Comparison of ENCODE assay signal across 8 cellular contexts in the genomic region with DNA sequence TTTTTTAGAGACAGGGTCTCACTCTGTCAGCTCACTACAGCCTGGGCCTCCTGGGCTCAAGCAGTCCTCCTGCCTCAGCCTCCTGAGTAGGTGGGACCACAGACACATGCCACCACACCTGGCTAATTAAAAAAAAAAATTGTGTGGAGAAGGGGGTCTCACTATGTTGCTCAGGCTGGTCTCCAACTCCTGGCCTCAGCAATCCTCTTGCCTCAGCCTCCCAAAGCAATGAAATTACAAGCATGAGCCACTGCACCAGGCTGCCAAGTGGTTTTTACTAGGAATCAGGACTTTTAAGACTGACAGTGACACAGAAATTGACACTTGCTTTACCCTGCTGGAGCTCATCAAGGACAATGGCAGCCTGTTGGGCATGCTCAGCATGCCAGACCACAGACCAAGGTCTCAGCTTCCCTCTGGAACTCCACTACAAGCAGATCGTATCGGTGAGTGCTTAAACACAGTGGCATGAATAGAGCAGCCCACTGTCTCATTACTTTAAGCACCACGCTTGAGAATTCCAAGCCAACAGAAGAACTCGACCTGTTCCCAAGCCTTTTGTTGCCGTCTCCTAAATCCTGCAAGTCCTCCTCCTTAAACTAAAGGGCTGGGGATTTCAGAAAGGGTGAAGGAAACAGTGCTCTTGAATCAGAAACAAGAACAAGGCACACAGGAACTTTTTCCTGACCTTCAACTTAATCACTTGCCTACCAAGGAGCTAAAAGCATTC. TPM values are rescaled to one million over a fixed set of nuclear protein-coding genes. Genes with fewer than 3 reads are reported as not detected.
DNase-seq lines count a peak whose midpoint lies in the region; ATAC-seq and TF ChIP-seq lines count a peak whose summit lies in the region.

No MANE protein-coding gene starts in this region.

- TF ChIP-seq CTCF in right atrium auricular region (IDR thresholded peaks at IDR 0.05) (no peak), Panc1 (IDR thresholded peaks at IDR 0.05) (no peak), transverse colon (IDR thresholded peaks at IDR 0.05) (no peak), omental fat pad (IDR thresholded peaks at IDR 0.05) (no peak)

- H3K9me3 ChIP-seq in right atrium auricular region (no peaks in the 10 kb centered on the region), Panc1 (ENCODE audit: control insufficient read depth, insufficient read depth, low read depth, low read length) (no peaks in the 10 kb centered on the region), transverse colon (no peaks in the 10 kb centered on the region)

- in situ Hi-C loops in Panc1 (cut with HindIII; ENCODE audit: low pct_unique_long_range_greater_than_20kb, low sequenced_read_pairs) (no loop called here), transverse colon (cut with MboI; ENCODE audit: low pct_ligation_motif_present in 1 of 4, low pct_unique_long_range_greater_than_20kb in 1 of 4, low sequenced_read_pairs in 3 of 4) (loop anchor here (25.0 kb wide), 2 partner anchors 368 to 543 kb away; no protein-coding TSS in a partner anchor)

- CTCF ChIA-PET in Panc1 (lab: Charles Lee): interaction anchor here (0.6 to 1.0 kb wide), 5 partner anchors 53 to 1753 kb away, joined by 3 to 11 read pairs (median 4); no protein-coding TSS in a partner anchor

- ATAC-seq in Right ventricle myocardium inferior (peak; percentile 5), Panc1 (peak; percentile 39), omental fat pad (ENCODE audit: low FRiP score) (no peak), GM18868 (IDR thresholded peaks at IDR 0.05; ENCODE audit: unreplicated experiment) (no peak)

- TF ChIP-seq EP300 in transverse colon (IDR thresholded peaks at IDR 0.05; ENCODE audit: low read depth): no peak

- H3K4me1 ChIP-seq in right atrium auricular region (no peaks in the 10 kb centered on the region), Panc1 (ENCODE audit: control insufficient read depth, insufficient read depth, low read length) (peaks cover 19% of the 10 kb centered on the region), transverse colon (peaks cover 0 to 19% (median 6%) of the 10 kb centered on the region in 4 donors)

- POLR2A ChIA-PET in Panc1 (lab: Charles Lee): no interaction called here

- intact Hi-C loops in Right ventricle myocardium inferior (cut with DNase I) (no loop called here), Panc1 (cut with micrococcal nuclease; ENCODE audit: unreplicated experiment) (loop anchor here (5.0 to 10.0 kb wide), 2 partner anchors 146 to 198 kb away; a partner anchor contains a TSS), transverse colon (cut with DNase I; ENCODE audit: low total_unique reads) (loop anchor here (10.0 kb wide), 1 partner anchor 366 kb away; no protein-coding TSS in a partner anchor)

- H3K4me3 ChIP-seq in right atrium auricular region (no peak overlapping the region), Panc1 (ENCODE audit: low read depth in 2 of 2, low read length in 2 of 2) (no peak overlapping the region), transverse colon (no peak overlapping the region)

- no peak for TF ChIP-seq POLR2A in transverse colon (IDR thresholded peaks at IDR 0.05)

- DNase-seq in Right ventricle myocardium inferior (ENCODE audit: missing footprints): no peak
- DNase-seq in right atrium auricular region (ENCODE audit: low spot score): no peak
- DNase-seq in Panc1 (ENCODE audit: low read depth, low spot score): no peak
- DNase-seq in iPS DF 19.7 (ENCODE audit: low read depth, low spot score): peak; percentile 77
- DNase-seq in transverse colon: no peak
- no peak for DNase-seq in omental fat pad (ENCODE audit: low spot score)
- DNase-seq in SIG-M5 (lab: John Stamatoyannopoulos, UW): no peak

- WGBS in transverse colon (ENCODE audit: low coverage in 1 of 2), 2 donors: 33 to 77% methylated on average over 3 to 5 of the region's 5 CpGs

- H3K27ac ChIP-seq in right atrium auricular region (no peak overlapping the region), Panc1 (ENCODE audit: low read length) (peak overlapping the region; percentile 94), transverse colon (peak overlapping the region in 3 of 4 donors; percentile 5 to 36 (median 23))

- no peaks in the 10 kb centered on the region for H3K27me3 ChIP-seq in right atrium auricular region
- H3K27me3 ChIP-seq in Panc1 (ENCODE audit: control insufficient read depth, insufficient read depth, low read length): no peaks in the 10 kb centered on the region
- no peaks in the 10 kb centered on the region for H3K27me3 ChIP-seq in transverse colon

- no TSS peak for BruUV-seq in Panc1 (replicated peaks; lab: Mats Ljungman, UMichigan)

- H3K36me3 ChIP-seq in right atrium auricular region (no peaks in the 10 kb centered on the region), Panc1 (ENCODE audit: control insufficient read depth, insufficient read depth, low read length) (no peaks in the 10 kb centered on the region), transverse colon (no peaks in the 10 kb centered on the region)

RNA-seq across cellular contexts. Expression of a gene that starts 41.4 kb away (rescaled TPM):
- total RNA-seq in Right ventricle myocardium inferior: 0.08 TPM
- total RNA-seq in right atrium auricular region: under 1 TPM in 1 of 2 donors, not detected in 1; 0.16 TPM
- total RNA-seq in Panc1 (2021; ENCODE audit: unreplicated experiment): 2.5 TPM
- 1.6 TPM for polyA plus RNA-seq in Panc1 (2012; ENCODE audit: insufficient read length)
- under 1 TPM in 3 of 4 donors, not detected in 1; 0.27 to 0.37 (median 0.32) TPM for total RNA-seq in transverse colon
- under 1 TPM in 3 of 4 donors, not detected in 1; 0.19 to 0.63 (median 0.48) TPM for total RNA-seq in omental fat pad

Comparison
In these comparisons a context has a peak if more than half of its experiments do, and no peak if none do; other contexts are left out.
1. ATAC-seq: peak in Right ventricle myocardium inferior (single experiment) and Panc1 (single experiment); none in omental fat pad (single experiment) and GM18868 (single experiment).
2. H3K27ac ChIP-seq: peak in Panc1 (single experiment) and transverse colon (3 of 4); none in right atrium auricular region (0 of 2).